11 cellular contexts compared by ENCODE assay signal in genomic region chr16:47136101-47136820, GRCh38. TPM values are rescaled to one million over a fixed set of nuclear protein-coding genes. Genes with fewer than 3 reads are reported as not detected.
DNase-seq lines count a peak whose midpoint lies in the region; FAIRE-seq and TF ChIP-seq lines count a peak whose summit lies in the region.
"Had no signal": no experiment of that assay in that cellular context is flagged by ENCODE, and none has a peak within 500 bp of the region (broad histone marks: within the 10 kb centered on the region; RNA-seq: fewer than 3 reads in every experiment).

No MANE protein-coding gene starts in this region.

- H3K4me1 Mint-ChIP-seq in activated CD4-positive, alpha-beta memory T cell treated with anti-CD3 and anti-CD28 coated beads, Interleukin-2, amount 10 ng/mL, durations not matched to agents 7 days and 5 days = peaks cover 66% of the 10 kb centered on the region

- peak overlapping the region; percentile 86 for H3K27ac Mint-ChIP-seq in activated CD4-positive, alpha-beta memory T cell treated with anti-CD3 and anti-CD28 coated beads, Interleukin-2, amount 10 ng/mL, durations not matched to agents 7 days and 5 days
- H3K27ac Mint-ChIP-seq: activated naive CD8-positive, alpha-beta T cell treated with anti-CD3 and anti-CD28 coated beads, Interleukin-2, amount 10 ng/mL, durations not matched to agents 7 days and 5 days had no signal

- no peak for FAIRE-seq in GM12892 (lab: Jason Lieb, UNC)
- no peak for FAIRE-seq in GM19239 (lab: Jason Lieb, UNC)
- FAIRE-seq: TTC549 had no signal

- peaks cover 31% of the 10 kb centered on the region; the same call in 1 of the 2 replicates for H3K36me3 ChIP-seq in Karpas-422 (ENCODE audit: insufficient read depth, low read length)
- H3K36me3 ChIP-seq: suprapubic skin had no signal

- CTCF ChIA-PET in activated CD4-positive, alpha-beta memory T cell treated with anti-CD3 and anti-CD28 coated beads, Interleukin-2, amount 10 ng/mL, durations not matched to agents 7 days and 5 days (lab: Charles Lee) = interaction anchor here (0.7 to 1.6 kb wide), 5 partner anchors 15 to 320 kb away, joined by 3 to 6 read pairs (median 3); no protein-coding TSS in a partner anchor

- no peaks in the 10 kb centered on the region for H3K27me3 Mint-ChIP-seq in activated CD4-positive, alpha-beta memory T cell treated with anti-CD3 and anti-CD28 coated beads, Interleukin-2, amount 10 ng/mL, durations not matched to agents 7 days and 5 days

- H3K9me3 Mint-ChIP-seq in activated CD4-positive, alpha-beta memory T cell treated with anti-CD3 and anti-CD28 coated beads, Interleukin-2, amount 10 ng/mL, durations not matched to agents 7 days and 5 days = no peaks in the 10 kb centered on the region
- H3K9me3 Mint-ChIP-seq: activated naive CD8-positive, alpha-beta T cell treated with anti-CD3 and anti-CD28 coated beads, Interleukin-2, amount 10 ng/mL, durations not matched to agents 7 days and 5 days had no signal

- TF ChIP-seq POLR2A in GM12892 (IDR thresholded peaks at IDR 0.05; ENCODE audit: low read depth, low read length) = no peak

- peak overlapping the region; percentile 40 for H3K4me3 Mint-ChIP-seq in activated CD4-positive, alpha-beta memory T cell treated with anti-CD3 and anti-CD28 coated beads, Interleukin-2, amount 10 ng/mL, durations not matched to agents 7 days and 5 days
- H3K4me3 Mint-ChIP-seq: activated naive CD8-positive, alpha-beta T cell treated with anti-CD3 and anti-CD28 coated beads, Interleukin-2, amount 10 ng/mL, durations not matched to agents 7 days and 5 days had no signal

- POLR2A ChIA-PET in activated CD4-positive, alpha-beta memory T cell treated with anti-CD3 and anti-CD28 coated beads, Interleukin-2, amount 10 ng/mL, durations not matched to agents 7 days and 5 days (lab: Charles Lee) = interaction anchor here (0.8 to 1.4 kb wide), 5 partner anchors 15 to 324 kb away, joined by 3 to 10 read pairs (median 4); partner anchors contain the start of genes DNAJA2, ITFG1 and PHKB

- peaks cover 99% of the 10 kb centered on the region for H3K79me2 ChIP-seq in Karpas-422 (ENCODE audit: low read length)

- peaks cover 48% of the 10 kb centered on the region for H3K4me1 ChIP-seq in Karpas-422 (ENCODE audit: low read length)
- H3K4me1 ChIP-seq: suprapubic skin had no signal

- H3K27me3 ChIP-seq in Karpas-422 (ENCODE audit: low read length) = no peaks in the 10 kb centered on the region
- H3K27me3 ChIP-seq: suprapubic skin had no signal

- peak overlapping the region; percentile 3; the same call in 1 of the 2 replicates for H3K27ac ChIP-seq in Karpas-422 (ENCODE audit: low read length)
- H3K27ac ChIP-seq: suprapubic skin had no signal

- no peaks in the 10 kb centered on the region for H3K36me3 Mint-ChIP-seq in activated CD4-positive, alpha-beta memory T cell treated with anti-CD3 and anti-CD28 coated beads, Interleukin-2, amount 10 ng/mL, durations not matched to agents 7 days and 5 days (ENCODE audit: low read depth)
- H3K36me3 Mint-ChIP-seq: activated naive CD8-positive, alpha-beta T cell treated with anti-CD3 and anti-CD28 coated beads, Interleukin-2, amount 10 ng/mL, durations not matched to agents 7 days and 5 days had no signal

- no peak overlapping the region for H3K9ac ChIP-seq in Karpas-422 (ENCODE audit: low read length)

- H4K20me1 ChIP-seq in Karpas-422 (ENCODE audit: insufficient read depth, low read depth, low read length) = peaks cover 42% of the 10 kb centered on the region

- peak; percentile 58 for DNase-seq in EL
- no peak for DNase-seq in Karpas-422
- DNase-seq in activated CD4-positive, alpha-beta memory T cell treated with anti-CD3 and anti-CD28 coated beads, Interleukin-2, amount 10 ng/mL, durations not matched to agents 7 days and 5 days = peak; percentile 47
- peak; percentile 66 for DNase-seq in iris pigment epithelial cell (ENCODE audit: low read depth)
- no peak for DNase-seq in GM12892 (ENCODE audit: insufficient read length)
- DNase-seq in NCI-H446 treated with DMSO at 0.1 percent for 48 hours (lab: John Stamatoyannopoulos, UW) = no peak
- DNase-seq in GM19239 (ENCODE audit: insufficient read length, low spot score) = no peak
- DNase-seq: activated naive CD8-positive, alpha-beta T cell treated with anti-CD3 and anti-CD28 coated beads, Interleukin-2, amount 10 ng/mL, durations not matched to agents 7 days and 5 days; GDM1 had no signal

- no peaks in the 10 kb centered on the region for H3K9me3 ChIP-seq in Karpas-422 (ENCODE audit: low read length)
- H3K9me3 ChIP-seq: suprapubic skin had no signal

- H3K4me3 ChIP-seq in Karpas-422 (ENCODE audit: low read length) = no peak overlapping the region
- H3K4me3 ChIP-seq: suprapubic skin had no signal

- H3K9me2 ChIP-seq in Karpas-422 (replicated peaks; ENCODE audit: insufficient read depth, low read length) = no peaks in the 10 kb centered on the region

- no peak overlapping the region for H3K4me2 ChIP-seq in Karpas-422 (ENCODE audit: low read depth, low read length, poor library complexity, severe bottlenecking)

- no peak overlapping the region for H2AFZ ChIP-seq in Karpas-422 (ENCODE audit: low read length)

RNA-seq across cellular contexts. Expression of gene NETO2, which starts 7.5 kb away (rescaled TPM):
- total RNA-seq in Karpas-422 (2014; rRNA removed; shearing (Covaris generic); ENCODE audit: low replicate concordance) = 83.9 and 84.4 TPM in 2 replicates
- 10 to 100 TPM; 10.4 to 13.5 TPM for total RNA-seq in activated CD4-positive, alpha-beta memory T cell treated with anti-CD3 and anti-CD28 coated beads, Interleukin-2, amount 10 ng/mL, durations not matched to agents 7 days and 5 days
- polyA plus RNA-seq in GM12892 (2012; ENCODE audit: missing spikeins) = 18.9 TPM

Comparison
In these comparisons a context has a peak if more than half of its experiments do, and no peak if none do; other contexts are left out.
1. DNase-seq: peak in EL (single experiment), activated CD4-positive, alpha-beta memory T cell treated with anti-CD3 and anti-CD28 coated beads, Interleukin-2, amount 10 ng/mL, durations not matched to agents 7 days and 5 days (single experiment) and iris pigment epithelial cell (single experiment); none in Karpas-422 (single experiment), GM12892 (single experiment), NCI-H446 treated with DMSO at 0.1 percent for 48 hours (single experiment) and GM19239 (single experiment).